Comparison of ENCODE assay signal across 8 cellular contexts in genomic region chr9:134068742-134069535, GRCh38. TPM values are rescaled to one million over a fixed set of nuclear protein-coding genes. Genes with fewer than 3 reads are reported as not detected.
DNase-seq lines count a peak whose midpoint lies in the region; ATAC-seq, FAIRE-seq and TF ChIP-seq lines count a peak whose summit lies in the region.

No MANE protein-coding gene starts in this region.

- H3K27me3 ChIP-seq in K562 (ENCODE audit: control insufficient read depth in 2 of 2, insufficient read depth in 2 of 2, low read length in 2 of 2) (peaks cover 33 to 47% of the 10 kb centered on the region in 2 experiments), lower lobe of right lung (ENCODE audit: low read depth) (peaks cover 15% of the 10 kb centered on the region), uterus (no peaks in the 10 kb centered on the region)

- H3K9me1 ChIP-seq in K562 (ENCODE audit: control insufficient read depth, insufficient read depth, low read length) = no peaks in the 10 kb centered on the region

- peak; percentile 0 for ATAC-seq in HG03354 (IDR thresholded peaks at IDR 0.05; ENCODE audit: poor library complexity, severe bottlenecking, unreplicated experiment)
- peak; percentile 11 for ATAC-seq in K562
- no peak for ATAC-seq in lower lobe of right lung
- ATAC-seq in GM19455 (IDR thresholded peaks at IDR 0.05; ENCODE audit: unreplicated experiment) = no peak
- no peak for ATAC-seq in GM21528 (IDR thresholded peaks at IDR 0.05; ENCODE audit: low FRiP score, unreplicated experiment)

- TF ChIP-seq EP300 in K562 (IDR thresholded peaks at IDR 0.05; ENCODE audit: low read length) = no peak

- TF ChIP-seq RAD21 in K562 (CRISPR knock-in tag; conservative IDR thresholded peaks at IDR 0.05 in 1 of 2, IDR thresholded peaks at IDR 0.05 in 1 of 2) = no peak

- H3K27ac ChIP-seq in K562 (ENCODE audit: extremely low read depth, low read depth, low read length) = no peak overlapping the region
- H3K27ac ChIP-seq in lower lobe of right lung = peak overlapping the region; percentile 96
- H3K27ac ChIP-seq in uterus = peak overlapping the region; percentile 100

- H2AFZ ChIP-seq in K562 (ENCODE audit: low read depth, low read length) = peak overlapping the region; percentile 97

- BruUV-seq in K562 (replicated peaks; lab: Mats Ljungman, UMichigan) = no TSS peak

- H3K9me3 ChIP-seq in K562 (replicated peaks; ENCODE audit: control insufficient read depth, insufficient read depth, low read depth, low read length) = no peaks in the 10 kb centered on the region
- no peaks in the 10 kb centered on the region for H3K9me3 ChIP-seq in lower lobe of right lung
- H3K9me3 ChIP-seq in uterus = no peaks in the 10 kb centered on the region

- H3K4me2 ChIP-seq in K562 (ENCODE audit: insufficient read depth, low read length) = peak overlapping the region; percentile 83

- CTCF ChIA-PET in K562 (lab: Yijun Ruan, JAX; ENCODE audit: low intra/inter-chr PET ratio) = no interaction called here

- intact Hi-C loops in K562 (cut with micrococcal nuclease) = no loop called here
- intact Hi-C loops in lower lobe of right lung (cut with DNase I) = no loop called here
- intact Hi-C loops in uterus (cut with DNase I; ENCODE audit: low total_unique reads) = no loop called here

- under 1% methylated on average over 31 of the region's 31 CpGs for WGBS in K562 (ENCODE audit: insufficient coverage, low coverage, missing lambda C conversion rate)

- peaks cover 33% of the 10 kb centered on the region for H3K79me2 ChIP-seq in K562 (ENCODE audit: control insufficient read depth, insufficient read depth, low read length)

- in situ Hi-C loops in K562 (cut with MboI) = no loop called here

- TF ChIP-seq POLR2A in K562 (conservative IDR thresholded peaks at IDR 0.05) = no peak
- TF ChIP-seq POLR2A in uterus (IDR thresholded peaks at IDR 0.05) = no peak

- POLR2A ChIA-PET in K562 (lab: Yijun Ruan, JAX) = no interaction called here

- H3K36me3 ChIP-seq in K562 (ENCODE audit: control insufficient read depth, insufficient read depth, low read length) (no peaks in the 10 kb centered on the region), lower lobe of right lung (no peaks in the 10 kb centered on the region), uterus (no peaks in the 10 kb centered on the region)

- H3K4me1 ChIP-seq in K562 (replicated peaks in 1 of 2; ENCODE audit: control insufficient read depth in 2 of 2, insufficient read depth in 2 of 2, low read length in 2 of 2) (peaks cover 10 to 26% of the 10 kb centered on the region in 2 experiments; a peak in 4 of 5 replicates), lower lobe of right lung (peaks cover 32% of the 10 kb centered on the region), uterus (peaks cover 0 to 7% of the 10 kb centered on the region in 2 donors)

- H3K9ac ChIP-seq in K562 (ENCODE audit: insufficient read depth in 1 of 2, low read depth in 2 of 2, low read length in 2 of 2) = peak overlapping the region; percentile 75 to 90; a peak in 3 of 4 replicates

- TF ChIP-seq CTCF in AG10803 (conservative IDR thresholded peaks at IDR 0.05; ENCODE audit: low read length) = no peak
- TF ChIP-seq CTCF in K562 (IDR thresholded peaks at IDR 0.05 in 2 of 3, conservative IDR thresholded peaks at IDR 0.05 in 1 of 3; ENCODE audit: insufficient read depth in 2 of 3, low read depth in 1 of 3, low read length in 3 of 3) = no peak
- no peak for TF ChIP-seq CTCF in lower lobe of right lung (IDR thresholded peaks at IDR 0.05)
- TF ChIP-seq CTCF in uterus (IDR thresholded peaks at IDR 0.05) = no peak

- H4K20me1 ChIP-seq in K562 (replicated peaks; ENCODE audit: control insufficient read depth, insufficient read depth, low read length) = 0 out of 2 replicates have a peak, but pooled peaks cover 3% of the 10 kb centered on the region

- peak overlapping the region; percentile 80 for H3K4me3 ChIP-seq in AG10803 (ENCODE audit: low read length)
- peak overlapping the region; percentile 92 for H3K4me3 ChIP-seq in K562
- H3K4me3 ChIP-seq in lower lobe of right lung = peak overlapping the region; percentile 68
- H3K4me3 ChIP-seq in uterus = peak overlapping the region; percentile 69 to 100

- DNase-seq in AG10803 (ENCODE audit: low read depth) = no peak
- DNase-seq in K562 (ENCODE audit: extremely low read depth in 1 of 4, low spot score in 3 of 4) = no peak
- DNase-seq in lower lobe of right lung = peak; percentile 47
- DNase-seq in uterus = peak in 1 of 2 donors; percentile 20
- no peak for DNase-seq in inferior parietal cortex (ENCODE audit: extremely low spot score)

- FAIRE-seq in K562 (lab: Jason Lieb, UNC) = no peak

TF ChIP-seq in K562, 482 proteins besides CTCF, POLR2A, EP300 and RAD21 (continues in another document):
- TF ChIP-seq PHF8 (IDR thresholded peaks at IDR 0.05; ENCODE audit: borderline replicate concordance, low read length) (peak; percentile 40; the same call in 1 of the 2 replicates), NFATC3 (IDR thresholded peaks at IDR 0.05) (no peak), RBM15 (IDR thresholded peaks at IDR 0.05; ENCODE audit: insufficient read depth, low read length) (no peak), MEIS2 (IDR thresholded peaks at IDR 0.05; ENCODE audit: partially characterized antibody) (peak; percentile 13), NFIX (CRISPR knock-in tag; IDR thresholded peaks at IDR 0.05; ENCODE audit: low read depth) (no peak), MNT (conservative IDR thresholded peaks at IDR 0.05) (peak; percentile 20 to 47; a peak in 1 of 4 replicates)
- TF ChIP-seq, protein P1, sequence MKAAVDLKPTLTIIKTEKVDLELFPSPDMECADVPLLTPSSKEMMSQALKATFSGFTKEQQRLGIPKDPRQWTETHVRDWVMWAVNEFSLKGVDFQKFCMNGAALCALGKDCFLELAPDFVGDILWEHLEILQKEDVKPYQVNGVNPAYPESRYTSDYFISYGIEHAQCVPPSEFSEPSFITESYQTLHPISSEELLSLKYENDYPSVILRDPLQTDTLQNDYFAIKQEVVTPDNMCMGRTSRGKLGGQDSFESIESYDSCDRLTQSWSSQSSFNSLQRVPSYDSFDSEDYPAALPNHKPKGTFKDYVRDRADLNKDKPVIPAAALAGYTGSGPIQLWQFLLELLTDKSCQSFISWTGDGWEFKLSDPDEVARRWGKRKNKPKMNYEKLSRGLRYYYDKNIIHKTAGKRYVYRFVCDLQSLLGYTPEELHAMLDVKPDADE (conservative IDR thresholded peaks at IDR 0.05; ENCODE audit: control insufficient read depth, low read depth, low read length) = peak; percentile 16; the same call in 1 of the 2 replicates

RNA-seq across cellular contexts. Expression of gene BRD3, which starts 1.1 kb away (rescaled TPM):
- 18.5 and 32.2 TPM in 2 replicates for total RNA-seq in K562 (2011; cell fraction: chromatin; rRNA removed; ENCODE audit: low replicate concordance)
- 19.6 and 19.7 TPM in 2 replicates for total RNA-seq in K562 (2011; cell fraction: nucleolus; rRNA removed)
- total RNA-seq in K562 (2011; cell fraction: nucleoplasm; rRNA removed) = 11.3 and 13.2 TPM in 2 replicates
- total RNA-seq in K562 (2014; rRNA removed) = 10.9 and 13.4 TPM in 2 replicates
- total RNA-seq in K562 (2014; rRNA removed; fragmentation: Illumina TruSeq; extraction: Trizol) = 2.8 and 3.5 TPM in 2 replicates
- total RNA-seq in K562 (2015; rRNA removed; fragmentation: Illumina TruSeq; extraction: Trizol) = 4.2 and 5.9 TPM in 2 replicates
- total RNA-seq in K562 (2021) = 37.1 and 38.1 TPM in 2 replicates
- 4.0 and 4.9 TPM in 2 replicates for polyA plus RNA-seq in K562 (2011; rRNA removed)
- 3.6 and 8.4 TPM in 2 replicates for polyA plus RNA-seq in K562 (2011; cell fraction: cytosol; rRNA removed)
- polyA plus RNA-seq in K562 (2011; cell fraction: nucleus; rRNA removed) = 9.8 and 12.8 TPM in 2 replicates
- 13.7 and 16.2 TPM in 2 replicates for polyA plus RNA-seq in K562 (2012)
- 7.1 and 11.4 TPM in 2 replicates for polyA plus RNA-seq in K562 (2014; fragmentation: Illumina TruSeq; extraction: Trizol)
- polyA plus RNA-seq in K562 (2014; fragmentation: Nextera tagmentation; extraction: Ambion mirVana) = 1 to 10 TPM in 1 of 2 experiments, under 1 TPM in 1; 0.82 to 3.1 TPM
- polyA plus RNA-seq in K562 (2014; rRNA removed) = 8.5 and 8.8 TPM in 2 replicates
- 5.2 and 5.5 TPM in 2 replicates for polyA minus RNA-seq in K562 (2011; rRNA and poly(A)+ RNA removed)
- 22.5 and 23.8 TPM in 2 replicates for polyA minus RNA-seq in K562 (2011; cell fraction: cytosol; rRNA and poly(A)+ RNA removed)
- 8.8 and 10.9 TPM in 2 replicates for polyA minus RNA-seq in K562 (2011; cell fraction: nucleus; rRNA and poly(A)+ RNA removed)
- total RNA-seq in lower lobe of right lung = 35.5 TPM
- 10 to 100 TPM in 3 of 4 donors, 1 to 10 TPM in 1; 7.2 to 85.0 (median 42.6) TPM for total RNA-seq in uterus

RNA-seq across cellular contexts. Expression of gene BRD3OS, which starts 43.7 kb away (rescaled TPM):
- total RNA-seq in K562 (2011; cell fraction: chromatin; rRNA removed; ENCODE audit: low replicate concordance) = 5.2 and 12.0 TPM in 2 replicates
- 5.4 and 7.3 TPM in 2 replicates for total RNA-seq in K562 (2011; cell fraction: nucleolus; rRNA removed)
- 7.1 and 8.9 TPM in 2 replicates for total RNA-seq in K562 (2011; cell fraction: nucleoplasm; rRNA removed)
- 7.5 and 10.3 TPM in 2 replicates for total RNA-seq in K562 (2014; rRNA removed)
- total RNA-seq in K562 (2014; rRNA removed; fragmentation: Illumina TruSeq; extraction: Trizol) = 4.8 and 4.9 TPM in 2 replicates
- total RNA-seq in K562 (2015; rRNA removed; fragmentation: Illumina TruSeq; extraction: Trizol) = 3.1 and 3.4 TPM in 2 replicates
- total RNA-seq in K562 (2021) = 8.7 and 9.2 TPM in 2 replicates
- polyA plus RNA-seq in K562 (2011; rRNA removed) = 4.1 and 5.9 TPM in 2 replicates
- 4.6 and 5.2 TPM in 2 replicates for polyA plus RNA-seq in K562 (2011; cell fraction: cytosol; rRNA removed)
- polyA plus RNA-seq in K562 (2011; cell fraction: nucleus; rRNA removed) = 4.3 and 6.5 TPM in 2 replicates
- 5.6 and 8.1 TPM in 2 replicates for polyA plus RNA-seq in K562 (2012)
- 7.9 and 8.6 TPM in 2 replicates for polyA plus RNA-seq in K562 (2014; fragmentation: Illumina TruSeq; extraction: Trizol)
- 1 to 10 TPM; 1.1 to 1.7 TPM for polyA plus RNA-seq in K562 (2014; fragmentation: Nextera tagmentation; extraction: Ambion mirVana)
- 6.4 and 10.3 TPM in 2 replicates for polyA plus RNA-seq in K562 (2014; rRNA removed)
- 2.5 and 3.2 TPM in 2 replicates for polyA minus RNA-seq in K562 (2011; rRNA and poly(A)+ RNA removed)
- polyA minus RNA-seq in K562 (2011; cell fraction: cytosol; rRNA and poly(A)+ RNA removed) = 4.4 and 7.0 TPM in 2 replicates
- 4.0 and 4.4 TPM in 2 replicates for polyA minus RNA-seq in K562 (2011; cell fraction: nucleus; rRNA and poly(A)+ RNA removed)
- total RNA-seq in lower lobe of right lung = 15.6 TPM
- 10 to 100 TPM in 2 of 4 donors, 1 to 10 TPM in 2; 7.4 to 23.9 (median 13.6) TPM for total RNA-seq in uterus

Comparison
In these comparisons a context has a peak if more than half of its experiments do, and no peak if none do; other contexts are left out.
1. ATAC-seq: peak in HG03354 (single experiment) and K562 (single experiment); none in lower lobe of right lung (0 of 2), GM19455 (single experiment) and GM21528 (single experiment).
2. Peak in every context shown above with its lines, with median percentiles within 50 percentile points of each other: H3K4me3 ChIP-seq.